ENCODE assay signal across 25 cellular contexts in genomic region chr18:13572148-13572547, GRCh38.
"Had no signal": no experiment of that assay in that cellular context is flagged by ENCODE, and none has a peak within 500 bp of the region (broad histone marks: within the 10 kb centered on the region; RNA-seq: fewer than 3 reads in every experiment).

No MANE protein-coding gene starts in this region.

- H3K4me3 Mint-ChIP-seq: activated CD4-positive, alpha-beta T cell treated with anti-CD3 and anti-CD28 coated beads for 36 hours; activated CD8-positive, alpha-beta T cell treated with anti-CD3 and anti-CD28 coated beads, Interleukin-2, amount 10 ng/mL, durations not matched to agents 7 days and 5 days; activated naive CD8-positive, alpha-beta T cell treated with anti-CD3 and anti-CD28 coated beads, Interleukin-2, amount 50 U/mL, for 24 hours; activated T-helper 17 cell treated with anti-CD3 and anti-CD28 coated beads, Interleukin-2, amount 50 U/mL, for 72 hours; brain; central memory CD8-positive, alpha-beta T cell had no signal

- H3K27me3 Mint-ChIP-seq: activated CD4-positive, alpha-beta T cell treated with anti-CD3 and anti-CD28 coated beads for 36 hours; activated T-helper 17 cell treated with anti-CD3 and anti-CD28 coated beads, Interleukin-2, amount 50 U/mL, for 72 hours had no signal

- H3K4me3 ChIP-seq: ascending aorta, MG63, SK-N-MC had no signal

- H3K9me3 Mint-ChIP-seq: activated naive CD8-positive, alpha-beta T cell treated with anti-CD3 and anti-CD28 coated beads, Interleukin-2, amount 50 U/mL, for 24 hours; activated T-helper 17 cell treated with anti-CD3 and anti-CD28 coated beads, Interleukin-2, amount 50 U/mL, for 72 hours; central memory CD8-positive, alpha-beta T cell had no signal

- DNase-seq: activated CD4-positive, alpha-beta T cell treated with anti-CD3 and anti-CD28 coated beads for 36 hours; activated CD4-positive, alpha-beta T cell treated with anti-CD3 and anti-CD28 coated beads, Interleukin-2, amount 50 U/mL, for 1 hour; activated CD4-positive, CD25-positive, alpha-beta regulatory T cell; activated CD8-positive, alpha-beta T cell treated with anti-CD3 and anti-CD28 coated beads, Interleukin-2, amount 10 ng/mL, durations not matched to agents 7 days and 5 days; activated gamma-delta T cell treated with Interleukin-2 at 50 U/mL for 16 hours; activated naive CD4-positive, alpha-beta T cell treated with anti-CD3 and anti-CD28 coated beads, Interleukin-2, amount 50 U/mL, for 16 hours; activated naive CD8-positive, alpha-beta T cell treated with anti-CD3 and anti-CD28 coated beads, Interleukin-2, amount 50 U/mL, for 24 hours; amniotic stem cell; MG63; MV-4-11; NCI-H1092 treated with DMSO at 0.1 percent for 48 hours; NCI-H1417 treated with DMSO at 0.1 percent for 48 hours; NCI-H1694 treated with DMSO at 0.1 percent for 48 hours; NCI-H2029 treated with DMSO at 0.1 percent for 48 hours; NCI-H345; NCI-H510A; NCI-H526 treated with DMSO at 0.1 percent for 48 hours; NCI-H82; T-helper 1 cell had no signal

- H3K27me3 ChIP-seq: ascending aorta, MG63 had no signal

- ATAC-seq: activated CD4-positive, alpha-beta T cell treated with anti-CD3 and anti-CD28 coated beads for 36 hours; activated CD8-positive, alpha-beta T cell treated with anti-CD3 and anti-CD28 coated beads, Interleukin-2, amount 10 ng/mL, durations not matched to agents 7 days and 5 days; activated naive CD8-positive, alpha-beta T cell treated with anti-CD3 and anti-CD28 coated beads, Interleukin-2, amount 50 U/mL, for 24 hours; activated T-helper 17 cell treated with anti-CD3 and anti-CD28 coated beads, Interleukin-2, amount 50 U/mL, for 72 hours had no signal

- H3K36me3 ChIP-seq: ascending aorta, MG63 had no signal

- H3K9me3 ChIP-seq: ascending aorta, MG63 had no signal

- H3K27ac ChIP-seq: ascending aorta, SK-N-MC, VCaP had no signal

- H3K27ac Mint-ChIP-seq: activated CD4-positive, alpha-beta T cell treated with anti-CD3 and anti-CD28 coated beads for 36 hours; activated CD8-positive, alpha-beta T cell treated with anti-CD3 and anti-CD28 coated beads, Interleukin-2, amount 10 ng/mL, durations not matched to agents 7 days and 5 days; activated naive CD8-positive, alpha-beta T cell treated with anti-CD3 and anti-CD28 coated beads, Interleukin-2, amount 50 U/mL, for 24 hours; activated T-helper 17 cell treated with anti-CD3 and anti-CD28 coated beads, Interleukin-2, amount 50 U/mL, for 72 hours had no signal

- H3K36me3 Mint-ChIP-seq: brain had no signal
